In the genomic region with DNA sequence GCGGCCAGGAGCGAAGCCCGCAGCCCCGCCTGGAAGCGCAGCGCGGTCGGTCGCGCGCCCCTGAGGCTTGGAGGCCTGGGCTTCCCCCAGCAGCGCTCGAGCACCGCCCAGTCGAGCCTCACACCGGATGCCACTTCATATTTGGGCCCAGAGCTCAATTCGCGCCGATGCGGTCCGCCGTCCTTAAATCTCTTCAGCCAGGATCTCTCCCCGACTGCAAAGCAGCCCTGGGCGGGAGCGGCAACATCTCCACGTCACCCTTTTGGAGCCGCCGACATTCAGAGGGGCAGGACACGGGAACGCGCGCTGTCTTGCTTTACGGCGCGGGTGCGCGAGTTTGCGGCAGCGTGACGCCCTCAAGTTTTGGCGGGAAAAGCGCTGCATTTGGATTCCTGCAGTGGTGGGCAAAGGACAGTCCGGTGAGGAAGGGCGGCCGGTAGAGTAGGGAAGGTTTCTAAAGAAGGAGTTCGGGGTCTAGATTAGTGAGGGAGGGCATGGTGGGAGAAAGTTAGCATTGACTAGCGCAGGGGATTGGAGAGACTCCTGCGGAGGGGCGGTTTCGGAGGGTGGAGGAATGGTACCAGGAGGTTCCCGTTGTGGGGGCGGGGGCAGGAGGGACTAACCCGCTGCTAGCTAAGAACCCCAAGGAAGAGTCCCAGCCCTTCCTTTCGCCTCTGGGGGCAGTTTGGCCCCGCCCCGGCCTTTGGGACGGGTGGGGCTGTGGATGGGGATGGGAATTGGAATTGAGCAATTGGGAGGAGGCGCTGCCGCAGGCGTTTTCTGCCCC, we compare ENCODE assay signal across 8 cellular contexts. TPM values are rescaled to one million over a fixed set of nuclear protein-coding genes. Genes with fewer than 3 reads are reported as not detected.
DNase-seq lines count a peak whose midpoint lies in the region; ATAC-seq and TF ChIP-seq lines count a peak whose summit lies in the region.

No MANE protein-coding gene starts in this region.

- no peaks in the 10 kb centered on the region for H3K27me3 Mint-ChIP-seq in activated CD4-positive, alpha-beta memory T cell treated with anti-CD3 and anti-CD28 coated beads, Interleukin-2, amount 10 ng/mL, durations not matched to agents 7 days and 5 days

- no peak for TF ChIP-seq CTCF in lower lobe of right lung (IDR thresholded peaks at IDR 0.05)

- peak overlapping the region; percentile 88 for H3K27ac ChIP-seq in lower lobe of right lung

- DNase-seq in CD1c-positive myeloid dendritic cell (ENCODE audit: extremely low spot score), result peak; percentile 90
- peak; percentile 91 for DNase-seq in NCI-H748 (lab: John Stamatoyannopoulos, UW; ENCODE audit: unreplicated experiment)
- peak; percentile 89 for DNase-seq in activated CD4-positive, alpha-beta memory T cell treated with anti-CD3 and anti-CD28 coated beads, Interleukin-2, amount 10 ng/mL, durations not matched to agents 7 days and 5 days
- DNase-seq in ecto neural progenitor cell (ENCODE audit: low spot score), result peak; percentile 97
- peak; percentile 90 for DNase-seq in lower lobe of right lung
- DNase-seq in stimulated activated CD4-positive, alpha-beta T cell treated with anti-CD3 and anti-CD28 coated beads, TNF-alpha, amount 100 ng/mL, for 1 hour (ENCODE audit: low read depth in 3 of 3, low spot score in 1 of 3), result peak; percentile 38 to 82 (median 67)

- H3K9me3 ChIP-seq in lower lobe of right lung, result no peaks in the 10 kb centered on the region

- peaks cover 13% of the 10 kb centered on the region for H3K36me3 ChIP-seq in lower lobe of right lung

- no peaks in the 10 kb centered on the region for H3K27me3 ChIP-seq in lower lobe of right lung (ENCODE audit: low read depth)

- H3K4me3 Mint-ChIP-seq in activated CD4-positive, alpha-beta memory T cell treated with anti-CD3 and anti-CD28 coated beads, Interleukin-2, amount 10 ng/mL, durations not matched to agents 7 days and 5 days, result peak overlapping the region; percentile 98

- H3K36me3 Mint-ChIP-seq in activated CD4-positive, alpha-beta memory T cell treated with anti-CD3 and anti-CD28 coated beads, Interleukin-2, amount 10 ng/mL, durations not matched to agents 7 days and 5 days (ENCODE audit: low read depth), result peaks cover 49% of the 10 kb centered on the region

- peak overlapping the region; percentile 92 for H3K27ac Mint-ChIP-seq in activated CD4-positive, alpha-beta memory T cell treated with anti-CD3 and anti-CD28 coated beads, Interleukin-2, amount 10 ng/mL, durations not matched to agents 7 days and 5 days

- intact Hi-C loops in lower lobe of right lung (cut with DNase I), result no loop called here

- H3K4me1 ChIP-seq in lower lobe of right lung, result peaks cover 17% of the 10 kb centered on the region

- peak overlapping the region; percentile 79 for H3K4me3 ChIP-seq in lower lobe of right lung

- peak; percentile 87 for ATAC-seq in GM19372 (IDR thresholded peaks at IDR 0.05; ENCODE audit: low read depth, unreplicated experiment)
- peak; percentile 70 for ATAC-seq in HG03558 (IDR thresholded peaks at IDR 0.05; ENCODE audit: extremely low read depth, unreplicated experiment)
- peak; percentile 96 to 98 for ATAC-seq in lower lobe of right lung

- H3K9me3 Mint-ChIP-seq in activated CD4-positive, alpha-beta memory T cell treated with anti-CD3 and anti-CD28 coated beads, Interleukin-2, amount 10 ng/mL, durations not matched to agents 7 days and 5 days, result no peaks in the 10 kb centered on the region

- POLR2A ChIA-PET in activated CD4-positive, alpha-beta memory T cell treated with anti-CD3 and anti-CD28 coated beads, Interleukin-2, amount 10 ng/mL, durations not matched to agents 7 days and 5 days (lab: Charles Lee), result interaction anchor here (1.0 to 5.8 kb wide), 17 partner anchors 9 to 277 kb away, joined by 3 to 97 read pairs (median 5); a partner anchor contains a TSS

- peaks cover 38% of the 10 kb centered on the region for H3K4me1 Mint-ChIP-seq in activated CD4-positive, alpha-beta memory T cell treated with anti-CD3 and anti-CD28 coated beads, Interleukin-2, amount 10 ng/mL, durations not matched to agents 7 days and 5 days

- CTCF ChIA-PET in activated CD4-positive, alpha-beta memory T cell treated with anti-CD3 and anti-CD28 coated beads, Interleukin-2, amount 10 ng/mL, durations not matched to agents 7 days and 5 days (lab: Charles Lee), result interaction anchor here (1.0 to 1.6 kb wide), 6 partner anchors 32 to 262 kb away, joined by 3 to 8 read pairs (median 5); a partner anchor contains a TSS

RNA-seq across cellular contexts. Expression of a gene that starts 0.8 kb away (rescaled TPM):
- 10 to 100 TPM; 79.0 to 82.6 TPM for total RNA-seq in activated CD4-positive, alpha-beta memory T cell treated with anti-CD3 and anti-CD28 coated beads, Interleukin-2, amount 10 ng/mL, durations not matched to agents 7 days and 5 days
- total RNA-seq in lower lobe of right lung, result 3.5 TPM

RNA-seq across cellular contexts. Expression of a gene that starts 33.1 kb away (rescaled TPM):
- total RNA-seq in activated CD4-positive, alpha-beta memory T cell treated with anti-CD3 and anti-CD28 coated beads, Interleukin-2, amount 10 ng/mL, durations not matched to agents 7 days and 5 days, result 100 to 1,000 TPM; 123 TPM
- 101 TPM for total RNA-seq in lower lobe of right lung

RNA-seq across cellular contexts. Expression of a gene that starts 54.9 kb away (rescaled TPM):
- total RNA-seq in activated CD4-positive, alpha-beta memory T cell treated with anti-CD3 and anti-CD28 coated beads, Interleukin-2, amount 10 ng/mL, durations not matched to agents 7 days and 5 days, result not detected
- total RNA-seq in lower lobe of right lung, result not detected

RNA-seq across cellular contexts. Expression of a gene that starts 56.5 kb away (rescaled TPM):
- total RNA-seq in activated CD4-positive, alpha-beta memory T cell treated with anti-CD3 and anti-CD28 coated beads, Interleukin-2, amount 10 ng/mL, durations not matched to agents 7 days and 5 days, result 10 to 100 TPM; 31.5 to 33.2 TPM
- 56.8 TPM for total RNA-seq in lower lobe of right lung

Comparison
In these comparisons a context has a peak if more than half of its experiments do, and no peak if none do; other contexts are left out.
1. Peak in every context shown above with its lines: DNase-seq, ATAC-seq, H3K4me3 ChIP-seq and H3K27ac ChIP-seq.
2. RNA of a gene that starts 0.8 kb away (total RNA-seq): 79.0 to 82.6 TPM in activated CD4-positive, alpha-beta memory T cell treated with anti-CD3 and anti-CD28 coated beads, Interleukin-2, amount 10 ng/mL, durations not matched to agents 7 days and 5 days; 3.5 TPM in lower lobe of right lung (single experiment); every median in the first group is over 10 times any median in the second.